ENCODE assay signal across 23 cellular contexts in genomic region chr13:34302596-34302995, GRCh38.
DNase-seq lines count a peak whose midpoint lies in the region; ATAC-seq, FAIRE-seq and TF ChIP-seq lines count a peak whose summit lies in the region.
"Had no signal": no experiment of that assay in that cellular context is flagged by ENCODE, and none has a peak within 500 bp of the region (broad histone marks: within the 10 kb centered on the region; RNA-seq: fewer than 3 reads in every experiment).

No MANE protein-coding gene starts in this region.

- H3K27me3 ChIP-seq in breast epithelium, result no peaks in the 10 kb centered on the region
- no peaks in the 10 kb centered on the region for H3K27me3 ChIP-seq in PC-3 (ENCODE audit: low read length)
- H3K27me3 ChIP-seq: BLaER1 had no signal

- H3K4me2 ChIP-seq in PC-3 (ENCODE audit: low read length), result no peak overlapping the region
- H3K4me2 ChIP-seq: BLaER1 had no signal

- BruUV-seq in MCF 10A (replicated peaks; lab: Mats Ljungman, UMichigan) (no TSS peak), PC-3 (replicated peaks; lab: Mats Ljungman, UMichigan) (no TSS peak)

- H3K36me3 ChIP-seq in breast epithelium (no peaks in the 10 kb centered on the region), PC-3 (ENCODE audit: low read depth, low read length) (no peaks in the 10 kb centered on the region)
- H3K36me3 ChIP-seq: BLaER1 had no signal

- no peaks in the 10 kb centered on the region for H3K27me3 Mint-ChIP-seq in MCF 10A (ENCODE audit: insufficient read depth, unreplicated experiment)
- H3K27me3 Mint-ChIP-seq in HFFc6 (ENCODE audit: insufficient read depth), result peaks cover 4% of the 10 kb centered on the region; the same call in 1 of the 2 replicates
- H3K27me3 Mint-ChIP-seq: B cell; CD4-positive, CD25-positive, alpha-beta regulatory T cell had no signal

- no peaks in the 10 kb centered on the region for H3K79me2 ChIP-seq in PC-3 (ENCODE audit: low read length)

- TF ChIP-seq CTCF in MCF 10A (IDR thresholded peaks at IDR 0.05; ENCODE audit: unreplicated experiment) (no peak), breast epithelium (IDR thresholded peaks at IDR 0.05) (no peak), epithelial cell of esophagus (IDR thresholded peaks at IDR 0.05; ENCODE audit: insufficient read depth, low read depth, low read length, missing control alignments) (no peak), PC-3 (conservative IDR thresholded peaks at IDR 0.05; ENCODE audit: low read depth, low read length) (no peak), HFFc6 (IDR thresholded peaks at IDR 0.05) (no peak), D721Med (IDR thresholded peaks at IDR 0.05; ENCODE audit: insufficient read depth, missing control alignments) (no peak)

- H3K4me3 ChIP-seq in breast epithelium, result no peak overlapping the region
- H3K4me3 ChIP-seq in epithelial cell of esophagus (ENCODE audit: low read length), result no peak overlapping the region
- no peak overlapping the region for H3K4me3 ChIP-seq in PC-3 (ENCODE audit: low read length)
- H3K4me3 ChIP-seq: BLaER1, GM12878 had no signal

- H3K9me3 Mint-ChIP-seq in MCF 10A (ENCODE audit: unreplicated experiment) (peaks cover 7% of the 10 kb centered on the region), HFFc6 (no peaks in the 10 kb centered on the region)
- H3K9me3 Mint-ChIP-seq: CD8-positive, alpha-beta T cell had no signal

- H3K27ac Mint-ChIP-seq in MCF 10A (ENCODE audit: low read depth, unreplicated experiment) (peak overlapping the region; percentile 55), HFFc6 (no peak overlapping the region)
- H3K27ac Mint-ChIP-seq: B cell; CD4-positive, CD25-positive, alpha-beta regulatory T cell; CD8-positive, alpha-beta T cell had no signal

- POLR2A ChIA-PET in MCF 10A (lab: Yijun Ruan, JAX) (interaction anchor here (0.6 to 2.0 kb wide), 6 partner anchors 12 to 202 kb away, joined by 3 to 8 read pairs (median 3); no protein-coding TSS in a partner anchor), PC-3 (lab: Charles Lee; ENCODE audit: unreplicated experiment) (no interaction called here)

- no peak overlapping the region for H2AFZ ChIP-seq in PC-3 (ENCODE audit: low read length)

- peaks cover 8 to 11% of the 10 kb centered on the region in 2 donors for H3K9me3 ChIP-seq in breast epithelium
- no peaks in the 10 kb centered on the region for H3K9me3 ChIP-seq in PC-3 (ENCODE audit: low read length)
- H3K9me3 ChIP-seq: BLaER1, Caco-2 had no signal

- intact Hi-C loops in MCF 10A (cut with micrococcal nuclease), result no loop called here
- intact Hi-C loops in breast epithelium (cut with DNase I; ENCODE audit: low total_unique reads), result no loop called here
- intact Hi-C loops in PC-3 (cut with micrococcal nuclease), result no loop called here

- H3K4me1 Mint-ChIP-seq in MCF 10A (ENCODE audit: insufficient read depth, unreplicated experiment) (peaks cover 29% of the 10 kb centered on the region), HFFc6 (ENCODE audit: low read depth) (peaks cover 10% of the 10 kb centered on the region)
- H3K4me1 Mint-ChIP-seq: B cell; CD4-positive, CD25-positive, alpha-beta regulatory T cell had no signal

- H3K9me2 ChIP-seq in PC-3 (replicated peaks; ENCODE audit: low read length), result no peaks in the 10 kb centered on the region

- H3K4me3 Mint-ChIP-seq in MCF 10A (ENCODE audit: unreplicated experiment) (no peak overlapping the region), HFFc6 (no peak overlapping the region)
- H3K4me3 Mint-ChIP-seq: B cell; CD4-positive, CD25-positive, alpha-beta regulatory T cell; CD8-positive, alpha-beta T cell had no signal

- H3K36me3 Mint-ChIP-seq in MCF 10A (ENCODE audit: insufficient read depth, unreplicated experiment) (peaks cover 4% of the 10 kb centered on the region), HFFc6 (ENCODE audit: low read depth) (no peaks in the 10 kb centered on the region)
- H3K36me3 Mint-ChIP-seq: CD4-positive, CD25-positive, alpha-beta regulatory T cell; CD8-positive, alpha-beta T cell had no signal

- CTCF ChIA-PET in MCF 10A (lab: Yijun Ruan, JAX) (interaction anchor here (1.0 to 1.4 kb wide), 2 partner anchors 223 to 864 kb away, joined by 3 read pairs; no protein-coding TSS in a partner anchor), PC-3 (lab: Charles Lee) (no interaction called here)

- TF ChIP-seq POLR2A in breast epithelium (IDR thresholded peaks at IDR 0.05), result no peak

- H4K20me1 ChIP-seq in PC-3 (ENCODE audit: low read length), result no peaks in the 10 kb centered on the region
- H4K20me1 ChIP-seq: BLaER1 had no signal

- H3K27ac ChIP-seq in breast epithelium (no peak overlapping the region), PC-3 (ENCODE audit: low read length) (no peak overlapping the region)
- H3K27ac ChIP-seq: 22Rv1, BLaER1, C4-2B had no signal

- FAIRE-seq in D721Med (lab: Jason Lieb, UNC), result no peak
- FAIRE-seq: A204.1, GM12878 had no signal

- ATAC-seq in esophagus mucosa (peak; percentile 24), PC-3 (no peak), HG03469 (IDR thresholded peaks at IDR 0.05; ENCODE audit: unreplicated experiment) (no peak)
- ATAC-seq: CD8-positive, alpha-beta T cell; GM12878 had no signal

- H3K4me1 ChIP-seq in breast epithelium (no peaks in the 10 kb centered on the region), PC-3 (ENCODE audit: insufficient read depth, low read length) (no peaks in the 10 kb centered on the region)
- H3K4me1 ChIP-seq: BLaER1, Caco-2 had no signal

- H3F3A ChIP-seq in PC-3 (ENCODE audit: low read length, unreplicated experiment), result no peaks in the 10 kb centered on the region

- DNase-seq in MCF 10A (ENCODE audit: unreplicated experiment) (no peak), breast epithelium (ENCODE audit: low spot score in 2 of 2) (no peak), epithelial cell of esophagus (ENCODE audit: low read depth) (peak; percentile 45), PC-3 (no peak), HFFc6 (no peak), D721Med (ENCODE audit: insufficient read length, low spot score) (no peak)
- DNase-seq: Caco-2; CD4-positive, CD25-positive, alpha-beta regulatory T cell; CD8-positive, alpha-beta T cell; DMS 273 treated with DMSO at 0.1 percent for 48 hours; DMS79; GDM1; GOT3; H7; HCEC 1CT had no signal

- H3K9ac ChIP-seq in PC-3 (ENCODE audit: low read length), result no peak overlapping the region
- H3K9ac ChIP-seq: BLaER1 had no signal
